Comparison of ENCODE assay signal across 21 cellular contexts in genomic region chr16:54115558-54115957, GRCh38.
A peak's percentile ranks its signal among the peaks of the same experiment; 100 is the strongest.
DNase-seq lines count a peak whose midpoint lies in the region; ATAC-seq and TF ChIP-seq lines count a peak whose summit lies in the region.
"Had no signal": no experiment of that assay in that cellular context is flagged by ENCODE, and none has a peak within 500 bp of the region (broad histone marks: within the 10 kb centered on the region; RNA-seq: fewer than 3 reads in every experiment).

No MANE protein-coding gene starts in this region.

- CTCF ChIA-PET in SK-N-SH (lab: Yijun Ruan, JAX) = no interaction called here
- CTCF ChIA-PET in WTC11 (lab: Charles Lee) = no interaction called here

- 96% methylated on average over 9 of the region's 9 CpGs for WGBS in SK-N-SH (ENCODE audit: low lambda C conversion rate)

- H3K9me2 ChIP-seq in SK-N-SH = no peaks in the 10 kb centered on the region

- peak overlapping the region in 1 of 2 experiments; percentile 50; a peak in 1 of 4 replicates for H3K27ac ChIP-seq in SK-N-SH (ENCODE audit: low read depth in 2 of 2, low read length in 1 of 2)
- peak overlapping the region; percentile 25; the same call in 1 of the 2 replicates for H3K27ac ChIP-seq in DND-41 (ENCODE audit: low read length)
- H3K27ac ChIP-seq in upper lobe of right lung = no peak overlapping the region
- H3K27ac ChIP-seq: 22Rv1, BLaER1, C4-2B, GM23248 had no signal

- DNase-seq in SK-N-SH = peak; percentile 17
- DNase-seq in DND-41 = no peak
- DNase-seq in WTC11 (ENCODE audit: low spot score) = no peak
- DNase-seq in upper lobe of right lung = no peak
- DNase-seq in NCI-H1694 treated with DMSO at 0.1 percent for 48 hours (lab: John Stamatoyannopoulos, UW) = no peak
- DNase-seq: Caco-2; CD4-positive, CD25-positive, alpha-beta regulatory T cell; CD8-positive, alpha-beta T cell; DMS153; EL; GDM1; GM23248; H7 had no signal

- TF ChIP-seq CTCF in SK-N-SH (IDR thresholded peaks at IDR 0.05) = no peak
- TF ChIP-seq CTCF in DND-41 (IDR thresholded peaks at IDR 0.05; ENCODE audit: borderline replicate concordance, extremely low read depth, low read length, poor library complexity, severe bottlenecking) = no peak
- no peak for TF ChIP-seq CTCF in WTC11 (IDR thresholded peaks at IDR 0.05)
- TF ChIP-seq CTCF in upper lobe of right lung (IDR thresholded peaks at IDR 0.05) = no peak

- peaks cover 3% of the 10 kb centered on the region; the same call in 1 of the 2 replicates for H3K36me3 Mint-ChIP-seq in WTC11

- H4K20me1 ChIP-seq in SK-N-SH (ENCODE audit: insufficient read depth) = no peaks in the 10 kb centered on the region
- no peaks in the 10 kb centered on the region for H4K20me1 ChIP-seq in DND-41 (ENCODE audit: insufficient read depth, low read length)
- H4K20me1 ChIP-seq: BLaER1 had no signal

- ATAC-seq in SK-N-SH treated with all-trans-retinoic acid at 6 μM for 48 hours = no peak
- ATAC-seq in DND-41 (ENCODE audit: insufficient read depth, low read depth) = no peak
- peak; percentile 34; the same call in 1 of the 2 replicates for ATAC-seq in WTC11
- peak; percentile 11 for ATAC-seq in upper lobe of right lung
- ATAC-seq in HG03432 (IDR thresholded peaks at IDR 0.05; ENCODE audit: unreplicated experiment) = no peak
- ATAC-seq: CD8-positive, alpha-beta T cell; GM12878; HCT116 had no signal

- H2AFZ ChIP-seq in SK-N-SH (ENCODE audit: low read depth) = no peak overlapping the region
- no peak overlapping the region for H2AFZ ChIP-seq in DND-41 (ENCODE audit: low read depth, low read length)
- H2AFZ ChIP-seq: GM23248 had no signal

- H3K27ac Mint-ChIP-seq in WTC11 = no peak overlapping the region
- H3K27ac Mint-ChIP-seq: B cell; CD4-positive, CD25-positive, alpha-beta regulatory T cell; CD8-positive, alpha-beta T cell had no signal

- no peak for TF ChIP-seq EP300 in SK-N-SH (IDR thresholded peaks at IDR 0.05; ENCODE audit: borderline replicate concordance in 1 of 2, low read depth in 1 of 2, low read length in 1 of 2)

- no peak overlapping the region for H3K4me3 Mint-ChIP-seq in WTC11
- H3K4me3 Mint-ChIP-seq: B cell; CD8-positive, alpha-beta T cell had no signal

- no peaks in the 10 kb centered on the region for H3F3A ChIP-seq in SK-N-SH (replicated peaks; ENCODE audit: insufficient read depth)

- H3K4me2 ChIP-seq in SK-N-SH (no peak overlapping the region), DND-41 (ENCODE audit: insufficient read depth, low read length) (no peak overlapping the region)
- H3K4me2 ChIP-seq: BLaER1 had no signal

- H3K4me3 ChIP-seq in SK-N-SH (ENCODE audit: low read depth in 2 of 2, low read length in 1 of 2) = no peak overlapping the region
- no peak overlapping the region for H3K4me3 ChIP-seq in DND-41 (ENCODE audit: low read depth in 1 of 2, low read length in 2 of 2)
- H3K4me3 ChIP-seq in upper lobe of right lung = no peak overlapping the region
- H3K4me3 ChIP-seq: BLaER1, GM12878, GM23248 had no signal

- H3K27me3 ChIP-seq in SK-N-SH (ENCODE audit: insufficient read depth) = no peaks in the 10 kb centered on the region
- H3K27me3 ChIP-seq in DND-41 (ENCODE audit: insufficient read depth, low read length, poor library complexity) = no peaks in the 10 kb centered on the region
- no peaks in the 10 kb centered on the region for H3K27me3 ChIP-seq in upper lobe of right lung
- H3K27me3 ChIP-seq: BLaER1 had no signal

- H3K9ac ChIP-seq in SK-N-SH (no peak overlapping the region), DND-41 (ENCODE audit: low read depth, low read length) (no peak overlapping the region)
- H3K9ac ChIP-seq: BLaER1, GM23248 had no signal

- no peak for TF ChIP-seq RAD21 in SK-N-SH (IDR thresholded peaks at IDR 0.05; ENCODE audit: low read length)

- H3K79me2 ChIP-seq in SK-N-SH (ENCODE audit: insufficient read depth) (no peaks in the 10 kb centered on the region), DND-41 (ENCODE audit: insufficient read depth, low read length) (no peaks in the 10 kb centered on the region)

- POLR2A ChIA-PET in SK-N-SH (lab: Yijun Ruan, JAX) = no interaction called here
- POLR2A ChIA-PET in WTC11 (lab: Charles Lee) = interaction anchor here (0.6 kb wide), 1 partner anchor 217 kb away, joined by 3 read pairs; no protein-coding TSS in a partner anchor

- no peaks in the 10 kb centered on the region for H3K27me3 Mint-ChIP-seq in WTC11 (ENCODE audit: low read depth)
- H3K27me3 Mint-ChIP-seq: B cell; CD4-positive, CD25-positive, alpha-beta regulatory T cell had no signal

- intact Hi-C loops in upper lobe of right lung (cut with DNase I) = no loop called here

- H3K9me3 ChIP-seq in SK-N-SH (no peaks in the 10 kb centered on the region), DND-41 (ENCODE audit: insufficient read depth, low read length, severe bottlenecking) (no peaks in the 10 kb centered on the region), upper lobe of right lung (no peaks in the 10 kb centered on the region)
- H3K9me3 ChIP-seq: BLaER1, Caco-2 had no signal

- H3K36me3 ChIP-seq in SK-N-SH (replicated peaks in 1 of 2; ENCODE audit: control insufficient read depth in 1 of 2, insufficient read depth in 2 of 2, low read length in 1 of 2) = peaks cover 0 to 5% of the 10 kb centered on the region in 2 experiments
- peaks cover 29% of the 10 kb centered on the region for H3K36me3 ChIP-seq in DND-41 (ENCODE audit: insufficient read depth, low read length)
- H3K36me3 ChIP-seq in upper lobe of right lung = peaks cover 27% of the 10 kb centered on the region

- no peaks in the 10 kb centered on the region for H3K9me3 Mint-ChIP-seq in WTC11
- H3K9me3 Mint-ChIP-seq: CD4-positive, CD25-positive, alpha-beta regulatory T cell; CD8-positive, alpha-beta T cell had no signal

- peaks cover 33% of the 10 kb centered on the region for H3K4me1 Mint-ChIP-seq in WTC11
- H3K4me1 Mint-ChIP-seq: B cell; CD4-positive, CD25-positive, alpha-beta regulatory T cell had no signal

- peaks cover 0 to 14% of the 10 kb centered on the region in 2 experiments; a peak in 2 of 4 replicates for H3K4me1 ChIP-seq in SK-N-SH (ENCODE audit: control insufficient read depth in 1 of 2, insufficient read depth in 2 of 2, low read depth in 1 of 2, low read length in 1 of 2)
- no peaks in the 10 kb centered on the region for H3K4me1 ChIP-seq in DND-41 (ENCODE audit: insufficient read depth, low read length)
- no peaks in the 10 kb centered on the region for H3K4me1 ChIP-seq in upper lobe of right lung
- H3K4me1 ChIP-seq: BLaER1, Caco-2 had no signal

TF ChIP-seq in SK-N-SH, 30 proteins besides CTCF, POLR2A, EP300 and RAD21 (continues in another document):
- TF ChIP-seq PBX3 (IDR thresholded peaks at IDR 0.05) = no peak
- TF ChIP-seq USF2 (IDR thresholded peaks at IDR 0.05; ENCODE audit: borderline replicate concordance, low read depth, low read length) = no peak

TF ChIP-seq in SK-N-SH treated with all-trans-retinoic acid at 6 μM for 48 hours, 23 proteins besides CTCF, POLR2A, EP300 and RAD21:
- TF ChIP-seq CREB5 (CRISPR knock-in tag; IDR thresholded peaks at IDR 0.05; ENCODE audit: low read depth) = no peak
- TF ChIP-seq ZNF565 (CRISPR knock-in tag; conservative IDR thresholded peaks at IDR 0.05; ENCODE audit: low read depth) = no peak
- TF ChIP-seq ESRRG (CRISPR knock-in tag; IDR thresholded peaks at IDR 0.05) = no peak
- TF ChIP-seq GLIS3 (CRISPR knock-in tag; IDR thresholded peaks at IDR 0.05) = no peak
- no peak for TF ChIP-seq SNAI2 (CRISPR knock-in tag; IDR thresholded peaks at IDR 0.05)

TF ChIP-seq in WTC11, 78 proteins besides CTCF, POLR2A, EP300 and RAD21 (continues in another document):
- TF ChIP-seq CDX4 (CRISPR knock-in tag; IDR thresholded peaks at IDR 0.05; ENCODE audit: borderline replicate concordance) = no peak
- no peak for TF ChIP-seq ZNF423 (CRISPR knock-in tag; IDR thresholded peaks at IDR 0.05)
- no peak for TF ChIP-seq AFF4 (CRISPR knock-in tag; IDR thresholded peaks at IDR 0.05; ENCODE audit: borderline replicate concordance)
- TF ChIP-seq ZMAT4 (CRISPR knock-in tag; IDR thresholded peaks at IDR 0.05) = no peak
- TF ChIP-seq NFYB (CRISPR knock-in tag; conservative IDR thresholded peaks at IDR 0.05; ENCODE audit: low read depth) = no peak
- TF ChIP-seq KAT7 (CRISPR knock-in tag; IDR thresholded peaks at IDR 0.05; ENCODE audit: borderline replicate concordance) = no peak
- no peak for TF ChIP-seq ZNF671 (CRISPR knock-in tag; IDR thresholded peaks at IDR 0.05)
- TF ChIP-seq PRRX2 (CRISPR knock-in tag; IDR thresholded peaks at IDR 0.05) = no peak

Comparison
In these comparisons a context has a peak if more than half of its experiments do, and no peak if none do; other contexts are left out.
1. ATAC-seq: peak in WTC11 (single experiment) and upper lobe of right lung (single experiment); none in SK-N-SH treated with all-trans-retinoic acid at 6 μM for 48 hours (single experiment), DND-41 (single experiment) and HG03432 (single experiment).